9 cellular contexts compared by ENCODE assay signal in genomic region chrX:28586891-28587635, GRCh38. TPM values are rescaled to one million over a fixed set of nuclear protein-coding genes. Genes with fewer than 3 reads are reported as not detected.
DNase-seq lines count a peak whose midpoint lies in the region; ATAC-seq and TF ChIP-seq lines count a peak whose summit lies in the region.
"Had no signal": no experiment of that assay in that cellular context is flagged by ENCODE, and none has a peak within 500 bp of the region (broad histone marks: within the 10 kb centered on the region; RNA-seq: fewer than 3 reads in every experiment).

Gene IL1RAPL1, plus strand, starts transcription at chrX:28587446.

- H3K9me3 Mint-ChIP-seq in H9: peaks cover 0 to 26% of the 10 kb centered on the region in 2 experiments; a peak in 4 of 5 replicates

- H2BK12ac ChIP-seq in H9 (ENCODE audit: insufficient read length, low read depth, low read length): no peak within 1 kb of the TSS

- peaks cover 3% of the 10 kb centered on the region; the same call in 1 of the 2 replicates for H3K4me1 ChIP-seq in H9 (ENCODE audit: insufficient read depth, low read length)
- H3K4me1 ChIP-seq in skeletal muscle tissue (ENCODE audit: control insufficient read depth in 3 of 3, insufficient read depth in 3 of 3, low read length in 3 of 3): no peaks in the 10 kb centered on the region

- H3K9me3 ChIP-seq in H9 (ENCODE audit: control insufficient read depth, low read depth, low read length) (no peaks in the 10 kb centered on the region), skeletal muscle tissue (ENCODE audit: control insufficient read depth in 3 of 3, low read length in 3 of 3) (no peaks in the 10 kb centered on the region)

- TF ChIP-seq CTCF in H9 (conservative IDR thresholded peaks at IDR 0.05): peak; percentile 19; the same call in 1 of the 3 replicates

- no peak within 1 kb of the TSS for H2BK15ac ChIP-seq in H9 (ENCODE audit: low read depth, low read length)

- no CpG with 5 or more reads among the region's 17 CpGs for WGBS in H9 (ENCODE audit: extremely low coverage, insufficient read length, low lambda C conversion rate)

- H3K27me3 ChIP-seq in H9 (ENCODE audit: insufficient read depth, low read length) (no peaks in the 10 kb centered on the region), skeletal muscle tissue (ENCODE audit: control insufficient read depth in 3 of 3, insufficient read depth in 3 of 3, low read length in 3 of 3) (peaks cover 4 to 8% (median 4%) of the 10 kb centered on the region in 3 donors)

- ATAC-seq in HG02840 (IDR thresholded peaks at IDR 0.05; ENCODE audit: low FRiP score, unreplicated experiment): no peak
- ATAC-seq in GM18907 (IDR thresholded peaks at IDR 0.05; ENCODE audit: unreplicated experiment): no peak

- H3K4me3 Mint-ChIP-seq in H9: no peak within 1 kb of the TSS

- H3K4ac ChIP-seq in H9 (ENCODE audit: low read depth, low read length): no peak within 1 kb of the TSS

- H3K23me2 ChIP-seq in H9 (ENCODE audit: insufficient read length, low read depth, low read length, poor library complexity, severe bottlenecking): peaks cover 9% of the 10 kb centered on the region

- no peak within 1 kb of the TSS for H3K23ac ChIP-seq in H9 (ENCODE audit: insufficient read length, low read depth, low read length)

- no peaks in the 10 kb centered on the region for H4K20me1 ChIP-seq in H9 (ENCODE audit: control insufficient read depth, insufficient read depth, insufficient read length)

- H2BK5ac ChIP-seq in H9 (ENCODE audit: insufficient read length, low read length): no peak within 1 kb of the TSS

- no peak within 1 kb of the TSS for H4K91ac ChIP-seq in H9 (ENCODE audit: insufficient read length, low read depth, low read length)

- no peak within 1 kb of the TSS for H2BK120ac ChIP-seq in H9 (ENCODE audit: low read depth, low read length, poor library complexity, severe bottlenecking)

- H3K36me3 Mint-ChIP-seq in H9 (ENCODE audit: insufficient read depth in 1 of 3, low read depth in 3 of 3): no peaks in the 10 kb centered on the region

- peaks cover 28 to 34% of the 10 kb centered on the region in 2 experiments for H3K4me1 Mint-ChIP-seq in H9

- no peak within 1 kb of the TSS for H3K27ac ChIP-seq in H9 (ENCODE audit: insufficient read length, low read depth, low read length)
- peak within 1 kb of the TSS; percentile 80 for H3K27ac ChIP-seq in angular gyrus (ENCODE audit: low read depth, low read length)
- no peak within 1 kb of the TSS for H3K27ac ChIP-seq in skeletal muscle tissue (ENCODE audit: low read depth, low read length)
- H3K27ac ChIP-seq: epithelial cell of prostate had no signal

- no peaks in the 10 kb centered on the region for H3K79me1 ChIP-seq in H9 (ENCODE audit: insufficient read depth, low read depth, low read length, poor library complexity, severe bottlenecking)

- peaks cover 1% of the 10 kb centered on the region; the same call in 1 of the 2 replicates for H3K27me3 Mint-ChIP-seq in H9 (ENCODE audit: low read depth)

- no peak within 1 kb of the TSS for H3T11ph ChIP-seq in H9 (ENCODE audit: low read length)

- no peak within 1 kb of the TSS for H4K8ac ChIP-seq in H9 (replicated peaks; ENCODE audit: insufficient read length, low read depth, low read length)

- no peak within 1 kb of the TSS for H2AFZ ChIP-seq in H9 (ENCODE audit: low read length)

- H3K27ac Mint-ChIP-seq in H9: no peak within 1 kb of the TSS

- no peaks in the 10 kb centered on the region for H3K36me3 ChIP-seq in skeletal muscle tissue (ENCODE audit: control insufficient read depth in 3 of 3, insufficient read depth in 3 of 3, low read length in 3 of 3)

- peak within 1 kb of the TSS; percentile 99 for H3K4me2 ChIP-seq in H9 (ENCODE audit: insufficient read depth, insufficient read length, low read length)

- no peak within 1 kb of the TSS for H3K14ac ChIP-seq in H9 (ENCODE audit: insufficient read depth, low read length)

- DNase-seq in H9 (no peak), NCI-H2081 treated with DMSO at 0.1 percent for 48 hours (lab: John Stamatoyannopoulos, UW) (no peak), NCI-H1436 treated with DMSO at 0.1 percent for 48 hours (lab: John Stamatoyannopoulos, UW) (no peak)

- H3K18ac ChIP-seq in H9 (ENCODE audit: insufficient read length, low read depth, low read length): no peak within 1 kb of the TSS

- no peaks in the 10 kb centered on the region for H3K79me2 ChIP-seq in H9 (ENCODE audit: insufficient read depth, low read length)

- no peak within 1 kb of the TSS for H2AK5ac ChIP-seq in H9 (ENCODE audit: insufficient read length, low read length)

- H2BK20ac ChIP-seq in H9 (ENCODE audit: low read depth, low read length, poor library complexity, severe bottlenecking): no peak within 1 kb of the TSS

- H3K4me3 ChIP-seq in iPS-11a (ENCODE audit: low read depth, low read length) (peak within 1 kb of the TSS; percentile 39), skeletal muscle tissue (ENCODE audit: low read length in 3 of 3) (peak within 1 kb of the TSS; percentile 8 to 59 (median 41))

- no peak within 1 kb of the TSS for H3K56ac ChIP-seq in H9 (ENCODE audit: insufficient read length, low read depth, low read length)

- H3K9ac ChIP-seq in H9 (ENCODE audit: extremely low read depth, insufficient read length, low read length) (peak within 1 kb of the TSS; percentile 31), skeletal muscle tissue (ENCODE audit: low read depth in 1 of 3, low read length in 3 of 3) (no peak within 1 kb of the TSS)

- H4K5ac ChIP-seq in H9 (ENCODE audit: insufficient read length, low read depth, low read length): no peak within 1 kb of the TSS

RNA-seq across cellular contexts. Expression of gene IL1RAPL1, which starts in this region (rescaled TPM):
- total RNA-seq in H9 (2021): 0.31 and 0.33 TPM in 2 replicates
- 3.7 TPM for total RNA-seq in skeletal muscle tissue
